19 cellular contexts compared by ENCODE assay signal in genomic region chr10:27687326-27687725, GRCh38. TPM values are rescaled to one million over a fixed set of nuclear protein-coding genes. Genes with fewer than 3 reads are reported as not detected.
"Had no signal": no experiment of that assay in that cellular context is flagged by ENCODE, and none has a peak within 500 bp of the region (broad histone marks: within the 10 kb centered on the region; RNA-seq: fewer than 3 reads in every experiment).

No MANE protein-coding gene starts in this region.

- DNase-seq: activated CD4-positive, alpha-beta T cell treated with anti-CD3 and anti-CD28 coated beads, Interleukin-2, amount 50 U/mL, for 1 hour; activated CD8-positive, alpha-beta memory T cell treated with anti-CD3 and anti-CD28 coated beads for 24 hours; activated gamma-delta T cell treated with Interleukin-2 at 50 U/mL for 16 hours; amygdala; endodermal cell; islet precursor cell; naive B cell; posterior cingulate gyrus; stimulated activated CD4-positive, alpha-beta T cell treated with anti-CD3 and anti-CD28 coated beads, Interleukin-15, amount 100 ng/mL, for 24 hours; stimulated activated CD4-positive, alpha-beta T cell treated with anti-CD3 and anti-CD28 coated beads, Interleukin-4, amount 100 ng/mL, for 1 hour; stimulated activated naive B cell treated with anti-CD40 and anti-IgM and Interleukin-4, amounts not matched to agents 10 μg/mL and 1 μg/mL and 100 μg/mL, for 72 hours; T1000; tibial artery had no signal

- H3K27ac ChIP-seq: neutrophil had no signal

- H3K4me3 Mint-ChIP-seq: activated naive CD8-positive, alpha-beta T cell; endodermal cell; stimulated activated naive B cell treated with anti-CD40 and anti-IgM and Interleukin-4, amounts not matched to agents 10 μg/mL and 1 μg/mL and 100 μg/mL, for 72 hours had no signal

- H3K27ac Mint-ChIP-seq: activated naive CD8-positive, alpha-beta T cell; endodermal cell; naive B cell; stimulated activated naive B cell treated with anti-CD40 and anti-IgM and Interleukin-4, amounts not matched to agents 10 μg/mL and 1 μg/mL and 100 μg/mL, for 72 hours had no signal

- H3K9me3 ChIP-seq: neutrophil, tibial artery had no signal

- H3K36me3 ChIP-seq: neutrophil, tibial artery had no signal

- H3K4me3 ChIP-seq: lung, tibial artery had no signal

- H3K4me1 Mint-ChIP-seq: endodermal cell; naive B cell; stimulated activated naive B cell treated with anti-CD40 and anti-IgM and Interleukin-4, amounts not matched to agents 10 μg/mL and 1 μg/mL and 100 μg/mL, for 72 hours had no signal

- H3K27me3 ChIP-seq: neutrophil, tibial artery had no signal

- H3K36me3 Mint-ChIP-seq: activated naive CD8-positive, alpha-beta T cell; naive B cell; stimulated activated naive B cell treated with anti-CD40 and anti-IgM and Interleukin-4, amounts not matched to agents 10 μg/mL and 1 μg/mL and 100 μg/mL, for 72 hours had no signal

- ATAC-seq: activated CD4-positive, CD25-positive, alpha-beta regulatory T cell treated with anti-CD3 and anti-CD28 coated beads, Interleukin-2, amount 50 U/mL, for 24 hours; stimulated activated naive B cell treated with anti-CD40 and anti-IgM and Interleukin-4, amounts not matched to agents 10 μg/mL and 1 μg/mL and 100 μg/mL, for 72 hours had no signal

RNA-seq across cellular contexts. Expression of gene MKX, which starts 58.3 kb away (rescaled TPM):
- total RNA-seq: dermis microvascular lymphatic vessel endothelial cell, mononuclear cell had no signal
